14 cellular contexts compared by ENCODE assay signal in genomic region chr12:61870658-61871559, GRCh38.
DNase-seq lines count a peak whose midpoint lies in the region; ATAC-seq, FAIRE-seq and TF ChIP-seq lines count a peak whose summit lies in the region.
"Had no signal": no experiment of that assay in that cellular context is flagged by ENCODE, and none has a peak within 500 bp of the region (broad histone marks: within the 10 kb centered on the region; RNA-seq: fewer than 3 reads in every experiment).

No MANE protein-coding gene starts in this region.

- no peak overlapping the region for H3K9ac ChIP-seq in HepG2 (ENCODE audit: insufficient read depth, low read depth, low read length)

- 2% methylated on average over 3 of the region's 3 CpGs for WGBS in HepG2 (ENCODE audit: low lambda C conversion rate)

- ATAC-seq in HG02610 (IDR thresholded peaks at IDR 0.05; ENCODE audit: unreplicated experiment), result peak; percentile 70
- ATAC-seq in HepG2, result no peak

- no peak for TF ChIP-seq CTCF in HepG2 (CRISPR knock-in tag; IDR thresholded peaks at IDR 0.05)
- TF ChIP-seq CTCF in left ventricle myocardium inferior (IDR thresholded peaks at IDR 0.05; ENCODE audit: borderline replicate concordance), result no peak
- TF ChIP-seq CTCF in MCF 10A (IDR thresholded peaks at IDR 0.05; ENCODE audit: unreplicated experiment), result no peak

- FAIRE-seq in HepG2 (lab: Jason Lieb, UNC), result no peak

- no peaks in the 10 kb centered on the region for H3K4me1 Mint-ChIP-seq in MCF 10A (ENCODE audit: insufficient read depth, unreplicated experiment)

- H2AFZ ChIP-seq in HepG2 (ENCODE audit: low read length), result no peak overlapping the region

- H3K27me3 ChIP-seq in HepG2 (ENCODE audit: control insufficient read depth in 1 of 2, insufficient read depth in 2 of 2, low read length in 2 of 2) (no peaks in the 10 kb centered on the region; a peak in 1 of 5 replicates), left ventricle myocardium inferior (ENCODE audit: low read depth) (no peaks in the 10 kb centered on the region)
- H3K27me3 ChIP-seq: adrenal gland, transverse colon had no signal

- no peak overlapping the region for H3K4me3 Mint-ChIP-seq in MCF 10A (ENCODE audit: unreplicated experiment)

- H3K27me3 Mint-ChIP-seq in MCF 10A (ENCODE audit: insufficient read depth, unreplicated experiment), result no peaks in the 10 kb centered on the region

- H3K9me3 ChIP-seq in HepG2 (ENCODE audit: low read length) (no peaks in the 10 kb centered on the region), left ventricle myocardium inferior (replicated peaks) (no peaks in the 10 kb centered on the region)
- H3K9me3 ChIP-seq: adrenal gland, transverse colon had no signal

- no peak overlapping the region for H3K27ac Mint-ChIP-seq in MCF 10A (ENCODE audit: low read depth, unreplicated experiment)

- H4K20me1 ChIP-seq in HepG2 (ENCODE audit: insufficient read depth, low read length), result no peaks in the 10 kb centered on the region

- intact Hi-C loops in HepG2 (cut with micrococcal nuclease; ENCODE audit: unreplicated experiment) (no loop called here), left ventricle myocardium inferior (cut with micrococcal nuclease) (no loop called here), MCF 10A (cut with micrococcal nuclease) (no loop called here)

- no peak overlapping the region for H3K4me2 ChIP-seq in HepG2 (ENCODE audit: low read depth, low read length)

- CTCF ChIA-PET in HepG2 (lab: Yijun Ruan, JAX; ENCODE audit: low intra/inter-chr PET ratio, low total read pairs), result no interaction called here
- CTCF ChIA-PET in MCF 10A (lab: Yijun Ruan, JAX), result no interaction called here

- H3K27ac ChIP-seq in HepG2 (ENCODE audit: extremely low read length, insufficient read depth, low read length) (no peak overlapping the region), left ventricle myocardium inferior (replicated peaks) (no peak overlapping the region)
- H3K27ac ChIP-seq: adrenal gland, transverse colon, VCaP had no signal

- TF ChIP-seq EP300 in HepG2 (IDR thresholded peaks at IDR 0.05; ENCODE audit: low read depth in 2 of 2, low read length in 2 of 2), result no peak
- TF ChIP-seq EP300 in HepG2 (CRISPR knock-in tag; IDR thresholded peaks at IDR 0.05; ENCODE audit: borderline replicate concordance), result no peak

- H3K4me1 ChIP-seq in HepG2 (ENCODE audit: insufficient read depth, low read length) (no peaks in the 10 kb centered on the region), left ventricle myocardium inferior (no peaks in the 10 kb centered on the region)
- H3K4me1 ChIP-seq: adrenal gland, transverse colon had no signal

- DNase-seq in CMK (ENCODE audit: low read depth) (peak; percentile 11), NOMO-1 treated with DMSO at 0.1 percent for 48 hours (lab: John Stamatoyannopoulos, UW; ENCODE audit: unreplicated experiment) (peak; percentile 77), HepG2 (ENCODE audit: low spot score) (no peak), left ventricle myocardium inferior (no peak), DMS 273 treated with DMSO at 0.1 percent for 48 hours (lab: John Stamatoyannopoulos, UW) (no peak), MCF 10A (ENCODE audit: unreplicated experiment) (no peak), NCI-H187 treated with DMSO at 0.1 percent for 48 hours (lab: John Stamatoyannopoulos, UW) (no peak)
- DNase-seq: DMS79 treated with DMSO at 0.1 percent for 48 hours, NCI-H1694, transverse colon had no signal

- POLR2A ChIA-PET in HepG2 (lab: Yijun Ruan, JAX) (no interaction called here), MCF 10A (lab: Yijun Ruan, JAX) (no interaction called here)

- H3K36me3 ChIP-seq in HepG2 (replicated peaks in 1 of 2; ENCODE audit: control insufficient read depth in 1 of 2, insufficient read depth in 2 of 2, low read length in 2 of 2), result no peaks in the 10 kb centered on the region
- H3K36me3 ChIP-seq in left ventricle myocardium inferior, result no peaks in the 10 kb centered on the region
- H3K36me3 ChIP-seq: adrenal gland, transverse colon had no signal

- no peak for TF ChIP-seq POLR2A in HepG2 (IDR thresholded peaks at IDR 0.05; ENCODE audit: insufficient read depth in 1 of 2, low read depth in 2 of 2, low read length in 2 of 2)

- in situ Hi-C loops in HepG2 (cut with HindIII; ENCODE audit: extremely low pct_ligation_motif_present, low pct_unique_long_range_greater_than_20kb), result no loop called here

- TF ChIP-seq RAD21 in HepG2 (CRISPR knock-in tag; IDR thresholded peaks at IDR 0.05), result no peak

- no peak overlapping the region for H3K4me3 ChIP-seq in HepG2 (replicated peaks in 1 of 3; ENCODE audit: insufficient read depth in 1 of 3, low read depth in 2 of 3, low read length in 3 of 3)
- no peak overlapping the region for H3K4me3 ChIP-seq in left ventricle myocardium inferior
- H3K4me3 ChIP-seq: adrenal gland, lung, transverse colon had no signal

- no peaks in the 10 kb centered on the region for H3K79me2 ChIP-seq in HepG2 (ENCODE audit: insufficient read depth, low read length)

- BruUV-seq in HepG2 (replicated peaks; lab: Mats Ljungman, UMichigan), result no TSS peak
- BruUV-seq in MCF 10A (replicated peaks; lab: Mats Ljungman, UMichigan), result no TSS peak

- H3K9me3 Mint-ChIP-seq in MCF 10A (ENCODE audit: unreplicated experiment), result no peaks in the 10 kb centered on the region

- no peaks in the 10 kb centered on the region for H3K36me3 Mint-ChIP-seq in MCF 10A (ENCODE audit: insufficient read depth, unreplicated experiment)

TF ChIP-seq in HepG2, 621 proteins besides CTCF, POLR2A, EP300 and RAD21:
- TF ChIP-seq STAT5B (CRISPR knock-in tag; IDR thresholded peaks at IDR 0.05) (no peak), GABPA (IDR thresholded peaks at IDR 0.05; ENCODE audit: low read depth, low read length) (no peak), GABPA (CRISPR knock-in tag; IDR thresholded peaks at IDR 0.05; ENCODE audit: low read depth) (peak; percentile 52), EZH2 (conservative IDR thresholded peaks at IDR 0.05; ENCODE audit: low read depth, low read length) (no peak)

Comparison
In these comparisons a context has a peak if more than half of its experiments do, and no peak if none do; other contexts are left out.
1. DNase-seq: peak in CMK (single experiment) and NOMO-1 treated with DMSO at 0.1 percent for 48 hours (single experiment); none in HepG2 (single experiment), left ventricle myocardium inferior (single experiment), DMS 273 treated with DMSO at 0.1 percent for 48 hours (single experiment), MCF 10A (single experiment) and NCI-H187 treated with DMSO at 0.1 percent for 48 hours (single experiment).